ENCODE assay signal across 16 cellular contexts in the genomic region with DNA sequence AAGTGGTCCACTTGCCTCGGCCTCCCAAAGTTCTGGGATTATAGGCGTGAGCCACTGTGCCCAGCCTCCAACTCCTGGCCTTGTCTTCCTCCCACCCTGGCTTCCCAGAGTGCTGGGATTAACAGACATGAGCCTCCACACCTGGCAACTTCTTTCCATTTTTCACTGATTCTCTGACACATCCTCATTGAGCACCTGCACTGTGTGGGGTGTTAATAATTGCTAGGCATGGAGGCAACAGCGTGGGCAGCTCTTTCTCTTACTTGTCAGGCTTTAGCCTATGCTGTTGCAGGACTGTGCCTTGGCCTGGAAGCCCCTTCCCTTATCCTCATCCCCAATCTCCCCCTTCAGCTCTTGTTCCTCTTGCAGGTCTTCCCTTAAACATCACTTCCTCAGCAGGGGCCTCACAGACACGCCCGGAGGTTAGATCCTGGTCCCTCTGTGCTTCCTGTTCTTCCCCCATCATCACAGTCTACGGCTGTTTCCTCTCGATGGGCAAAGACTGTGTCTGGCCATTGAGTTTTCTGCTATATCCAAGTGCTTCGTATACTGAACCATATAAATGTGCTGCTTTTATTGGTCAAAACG. TPM values are rescaled to one million over a fixed set of nuclear protein-coding genes. Genes with fewer than 3 reads are reported as not detected.
DNase-seq lines count a peak whose midpoint lies in the region; ATAC-seq and TF ChIP-seq lines count a peak whose summit lies in the region.
"Had no signal": no experiment of that assay in that cellular context is flagged by ENCODE, and none has a peak within 500 bp of the region (broad histone marks: within the 10 kb centered on the region; RNA-seq: fewer than 3 reads in every experiment).

No MANE protein-coding gene starts in this region.

- H3K4me1 Mint-ChIP-seq in Caco-2 (ENCODE audit: low read depth, unreplicated experiment) (peaks cover 38% of the 10 kb centered on the region), H9 (peaks cover 25 to 27% of the 10 kb centered on the region in 2 experiments)

- no TSS peak for BruUV-seq in Caco-2 (replicated peaks; lab: Mats Ljungman, UMichigan)

- H3K4me1 ChIP-seq in Caco-2: peaks cover 25% of the 10 kb centered on the region
- peaks cover 5% of the 10 kb centered on the region; the same call in 1 of the 2 replicates for H3K4me1 ChIP-seq in H9 (ENCODE audit: insufficient read depth, low read length)
- H3K4me1 ChIP-seq in mesenchymal stem cell (ENCODE audit: control insufficient read depth, insufficient read depth, low read depth, low read length): peaks cover 35% of the 10 kb centered on the region
- H3K4me1 ChIP-seq in uterus: no peaks in the 10 kb centered on the region

- peaks cover 93% of the 10 kb centered on the region for H3K36me3 Mint-ChIP-seq in Caco-2 (ENCODE audit: insufficient read depth, unreplicated experiment)
- H3K36me3 Mint-ChIP-seq in H9 (ENCODE audit: insufficient read depth in 1 of 3, low read depth in 3 of 3): peaks cover 24 to 67% (median 58%) of the 10 kb centered on the region in 3 experiments

- H3K56ac ChIP-seq in H9 (ENCODE audit: insufficient read length, low read depth, low read length): no peak overlapping the region

- POLR2A ChIA-PET in Caco-2 (lab: Charles Lee): no interaction called here

- H2BK5ac ChIP-seq in H9 (ENCODE audit: insufficient read length, low read length): no peak overlapping the region
- H2BK5ac ChIP-seq in mesenchymal stem cell (ENCODE audit: low read depth, low read length, poor library complexity, severe bottlenecking): no peak overlapping the region

- H2BK120ac ChIP-seq in H9 (ENCODE audit: low read depth, low read length, poor library complexity, severe bottlenecking): no peak overlapping the region
- no peak overlapping the region for H2BK120ac ChIP-seq in mesenchymal stem cell (ENCODE audit: low read depth, low read length)

- H3K14ac ChIP-seq in H9 (ENCODE audit: insufficient read depth, low read length): no peak overlapping the region; the same call in 1 of the 2 replicates
- no peak overlapping the region for H3K14ac ChIP-seq in mesenchymal stem cell (ENCODE audit: low read length in 2 of 2)

- H3K79me2 ChIP-seq in H9 (ENCODE audit: insufficient read depth, low read length): no peaks in the 10 kb centered on the region; the same call in 1 of the 2 replicates

- peak overlapping the region; percentile 27 for H3K4me3 Mint-ChIP-seq in Caco-2 (ENCODE audit: unreplicated experiment)
- peak overlapping the region in 1 of 2 experiments; percentile 1; a peak in 1 of 5 replicates for H3K4me3 Mint-ChIP-seq in H9
- H3K4me3 Mint-ChIP-seq: T-helper 17 cell had no signal

- DNase-seq in Caco-2: no peak
- no peak for DNase-seq in H9
- peak; percentile 56 for DNase-seq in UCSD-AML1 (lab: John Stamatoyannopoulos, UW; ENCODE audit: unreplicated experiment)
- DNase-seq in mesenchymal stem cell: no peak
- DNase-seq in uterus: no peak
- no peak for DNase-seq in NCI-H2171 treated with DMSO at 0.1 percent for 48 hours (lab: John Stamatoyannopoulos, UW)
- DNase-seq: EL; HCEC 1CT; left cardiac atrium; stimulated activated CD4-positive, alpha-beta T cell treated with anti-CD3 and anti-CD28 coated beads, Interleukin-2, amount 100 ng/mL, for 48 hours; T-helper 17 cell had no signal

- ATAC-seq in HG03039 (IDR thresholded peaks at IDR 0.05; ENCODE audit: unreplicated experiment) (no peak), HG02870 (IDR thresholded peaks at IDR 0.05; ENCODE audit: unreplicated experiment) (no peak)
- ATAC-seq: left cardiac atrium, T-helper 17 cell had no signal

- no peak overlapping the region for H4K5ac ChIP-seq in H9 (ENCODE audit: insufficient read length, low read depth, low read length)

- no peak overlapping the region for H4K91ac ChIP-seq in H9 (ENCODE audit: insufficient read length, low read depth, low read length)
- no peak overlapping the region for H4K91ac ChIP-seq in mesenchymal stem cell (ENCODE audit: low read length)

- no peak overlapping the region for H2BK20ac ChIP-seq in H9 (ENCODE audit: low read depth, low read length, poor library complexity, severe bottlenecking)

- H3K27me3 ChIP-seq in Caco-2 (replicated peaks; ENCODE audit: control insufficient read depth, insufficient read depth, low read length) (no peaks in the 10 kb centered on the region), H9 (ENCODE audit: insufficient read depth, low read length) (no peaks in the 10 kb centered on the region), mesenchymal stem cell (ENCODE audit: control insufficient read depth in 1 of 2, insufficient read depth in 1 of 2, low read length in 2 of 2) (no peaks in the 10 kb centered on the region), uterus (no peaks in the 10 kb centered on the region)

- H3K9me3 ChIP-seq in Caco-2 (no peaks in the 10 kb centered on the region), H9 (ENCODE audit: control insufficient read depth, low read depth, low read length) (no peaks in the 10 kb centered on the region), mesenchymal stem cell (ENCODE audit: control insufficient read depth, low read length) (no peaks in the 10 kb centered on the region), uterus (no peaks in the 10 kb centered on the region)

- H3K79me1 ChIP-seq in H9 (ENCODE audit: insufficient read depth, low read depth, low read length, poor library complexity, severe bottlenecking) (peaks cover 8% of the 10 kb centered on the region), mesenchymal stem cell (replicated peaks; ENCODE audit: low read length, poor library complexity, severe bottlenecking) (peaks cover 2% of the 10 kb centered on the region)

- H3K27ac Mint-ChIP-seq in Caco-2 (ENCODE audit: unreplicated experiment) (peak overlapping the region; percentile 78), H9 (peak overlapping the region in 2 of 3 experiments; percentile 11 to 57; a peak in 6 of 7 replicates)
- H3K27ac Mint-ChIP-seq: T-helper 17 cell had no signal

- CTCF ChIA-PET in Caco-2 (lab: Charles Lee): no interaction called here

- no peak for TF ChIP-seq POLR2A in uterus (IDR thresholded peaks at IDR 0.05)

- TF ChIP-seq CTCF in Caco-2 (IDR thresholded peaks at IDR 0.05; ENCODE audit: insufficient read depth in 1 of 2, low read depth in 1 of 2, low read length in 1 of 2, severe bottlenecking in 1 of 2, unreplicated experiment in 1 of 2): no peak
- no peak for TF ChIP-seq CTCF in H9 (conservative IDR thresholded peaks at IDR 0.05)
- no peak for TF ChIP-seq CTCF in uterus (IDR thresholded peaks at IDR 0.05)

- no peak overlapping the region for H3K4me3 ChIP-seq in Caco-2 (ENCODE audit: low read depth, low read length)
- H3K4me3 ChIP-seq in mesenchymal stem cell (ENCODE audit: insufficient read depth in 1 of 2, low read depth in 1 of 2, low read length in 2 of 2): no peak overlapping the region
- no peak overlapping the region for H3K4me3 ChIP-seq in uterus

- H3K36me3 ChIP-seq in Caco-2 (ENCODE audit: control insufficient read depth, insufficient read depth, low read length) (peaks cover 5% of the 10 kb centered on the region), mesenchymal stem cell (ENCODE audit: control insufficient read depth in 1 of 2, insufficient read depth in 2 of 2, low read depth in 1 of 2, low read length in 2 of 2) (peaks cover 15 to 80% of the 10 kb centered on the region in 2 experiments), uterus (no peaks in the 10 kb centered on the region)

- H4K20me1 ChIP-seq in H9 (ENCODE audit: control insufficient read depth, insufficient read depth, insufficient read length): no peaks in the 10 kb centered on the region

- no CpG with 5 or more reads among the region's 9 CpGs for WGBS in H9 (ENCODE audit: extremely low coverage, insufficient read length, low lambda C conversion rate)
- 95% methylated on average over 9 of the region's 9 CpGs for WGBS in mesenchymal stem cell

- no peak overlapping the region for H3K27ac ChIP-seq in H9 (ENCODE audit: insufficient read length, low read depth, low read length)
- H3K27ac ChIP-seq in mesenchymal stem cell (ENCODE audit: low read length, poor library complexity, severe bottlenecking): peak overlapping the region; percentile 75
- no peak overlapping the region for H3K27ac ChIP-seq in uterus
- H3K27ac ChIP-seq: C4-2B had no signal

- H3K18ac ChIP-seq in H9 (ENCODE audit: insufficient read length, low read depth, low read length) (no peak overlapping the region), mesenchymal stem cell (ENCODE audit: low read depth in 1 of 2, low read length in 2 of 2) (peak overlapping the region in 1 of 2 experiments; percentile 52)

- H4K8ac ChIP-seq in H9 (replicated peaks; ENCODE audit: insufficient read length, low read depth, low read length) (no peak overlapping the region), mesenchymal stem cell (ENCODE audit: low read length) (peak overlapping the region; percentile 56)

- H2AFZ ChIP-seq in H9 (ENCODE audit: low read length): no peak overlapping the region
- no peak overlapping the region for H2AFZ ChIP-seq in mesenchymal stem cell (ENCODE audit: low read depth, low read length)

- H3K9me3 Mint-ChIP-seq in Caco-2 (ENCODE audit: unreplicated experiment) (no peaks in the 10 kb centered on the region), H9 (no peaks in the 10 kb centered on the region; a peak in 3 of 5 replicates)

- H2BK12ac ChIP-seq in H9 (ENCODE audit: insufficient read length, low read depth, low read length): no peak overlapping the region
- no peak overlapping the region for H2BK12ac ChIP-seq in mesenchymal stem cell (ENCODE audit: low read length in 2 of 2)

- H3K9ac ChIP-seq in H9 (ENCODE audit: extremely low read depth, insufficient read length, low read length) (no peak overlapping the region), mesenchymal stem cell (ENCODE audit: low read length) (no peak overlapping the region)

- H3K23ac ChIP-seq in H9 (ENCODE audit: insufficient read length, low read depth, low read length): no peak overlapping the region
- H3K23ac ChIP-seq in mesenchymal stem cell (ENCODE audit: low read length in 2 of 2): no peak overlapping the region

- H3K4ac ChIP-seq in H9 (ENCODE audit: low read depth, low read length) (no peak overlapping the region), mesenchymal stem cell (ENCODE audit: low read depth in 1 of 2, low read length in 2 of 2) (no peak overlapping the region)

- no peak overlapping the region for H3T11ph ChIP-seq in H9 (ENCODE audit: low read length)

- H3K23me2 ChIP-seq in H9 (ENCODE audit: insufficient read length, low read depth, low read length, poor library complexity, severe bottlenecking): no peaks in the 10 kb centered on the region

- H3K4me2 ChIP-seq in H9 (ENCODE audit: insufficient read depth, insufficient read length, low read length) (no peak overlapping the region), mesenchymal stem cell (ENCODE audit: low read length, poor library complexity, severe bottlenecking) (no peak overlapping the region)

- H2BK15ac ChIP-seq in H9 (ENCODE audit: low read depth, low read length): no peak overlapping the region
- H2BK15ac ChIP-seq in mesenchymal stem cell (ENCODE audit: low read depth, poor library complexity, severe bottlenecking): no peak overlapping the region

- H3K27me3 Mint-ChIP-seq in Caco-2 (ENCODE audit: insufficient read depth, unreplicated experiment) (no peaks in the 10 kb centered on the region), H9 (ENCODE audit: low read depth) (no peaks in the 10 kb centered on the region)
- H3K27me3 Mint-ChIP-seq: T-helper 17 cell had no signal

- intact Hi-C loops in Caco-2 (cut with micrococcal nuclease; ENCODE audit: unreplicated experiment): no loop called here
- intact Hi-C loops in uterus (cut with DNase I; ENCODE audit: low total_unique reads): no loop called here

- H2AK5ac ChIP-seq in H9 (ENCODE audit: insufficient read length, low read length) (no peak overlapping the region), mesenchymal stem cell (ENCODE audit: low read length, severe bottlenecking) (peak overlapping the region; percentile 95)

RNA-seq across cellular contexts. Expression of gene QPRT, which starts 7.9 kb away (rescaled TPM):
- total RNA-seq in Caco-2 (2022) (176 and 178 TPM in 2 replicates), H9 (2021) (107 TPM in 2 replicates), uterus (10 to 100 TPM; 16.7 to 54.3 (median 23.1) TPM)
- 326 TPM for polyA plus RNA-seq in mesenchymal stem cell (2013, experiment 1 of 2)
- 319 TPM for polyA plus RNA-seq in mesenchymal stem cell (2013, experiment 2 of 2)

RNA-seq across cellular contexts. Expression of gene SPN, which starts 23.8 kb away (rescaled TPM):
- total RNA-seq in Caco-2 (2022) (not detected in 2 replicates), H9 (2021) (0.77 and 1.1 TPM in 2 replicates), uterus (1 to 10 TPM in 1 of 4 donors, under 1 TPM in 2, not detected in 1; 0.26 to 2.4 (median 0.83) TPM)
- 0.01 TPM for polyA plus RNA-seq in mesenchymal stem cell (2013, experiment 1 of 2)
- polyA plus RNA-seq in mesenchymal stem cell (2013, experiment 2 of 2): not detected
- total RNA-seq: myocyte had no signal

RNA-seq across cellular contexts. Expression of gene C16orf54, which starts 59.0 kb away (rescaled TPM):
- total RNA-seq in Caco-2 (2022): not detected in 2 replicates
- not detected in 2 replicates for total RNA-seq in H9 (2021)
- polyA plus RNA-seq in mesenchymal stem cell (2013, experiment 1 of 2): not detected
- polyA plus RNA-seq in mesenchymal stem cell (2013, experiment 2 of 2): not detected
- 1 to 10 TPM in 1 of 4 donors, under 1 TPM in 2, not detected in 1; 0.49 to 5.1 (median 0.97) TPM for total RNA-seq in uterus
- total RNA-seq: myocyte, renal cortical epithelial cell had no signal
